Comparison of ENCODE assay signal across 1 cellular context in genomic region chr16:5033256-5034166, GRCh38.
TF ChIP-seq lines count a peak whose summit lies in the region.

Gene NAGPA, minus strand, starts transcription at chr16:5033935. Its CDS starts 21 bp downstream, at chr16:5033914.

TF ChIP-seq in K562, 482 proteins besides CTCF, POLR2A, EP300 and RAD21 (continued from another document and continues in another):
- TF ChIP-seq ELK3 (CRISPR knock-in tag; IDR thresholded peaks at IDR 0.05) (no peak), BRF1 (IDR thresholded peaks at IDR 0.05; ENCODE audit: borderline replicate concordance, extremely low read depth, insufficient read length) (no peak), TAL1 (IDR thresholded peaks at IDR 0.05) (no peak), ZNF561 (CRISPR knock-in tag; conservative IDR thresholded peaks at IDR 0.05) (no peak), BCL6 (CRISPR knock-in tag; IDR thresholded peaks at IDR 0.05) (no peak), RBM17 (IDR thresholded peaks at IDR 0.05; ENCODE audit: borderline replicate concordance, low read depth, low read length) (no peak), KHSRP (IDR thresholded peaks at IDR 0.05) (no peak), ZNF592 (IDR thresholded peaks at IDR 0.05) (no peak), THRAP3 (IDR thresholded peaks at IDR 0.05; ENCODE audit: borderline replicate concordance) (no peak), ZBTB34 (CRISPR knock-in tag; IDR thresholded peaks at IDR 0.05) (no peak), ZNF280A (IDR thresholded peaks at IDR 0.05; ENCODE audit: low read depth, partially characterized antibody) (no peak), CEBPG (CRISPR knock-in tag; IDR thresholded peaks at IDR 0.05) (no peak), CEBPG (tag; conservative IDR thresholded peaks at IDR 0.05 in 1 of 2, IDR thresholded peaks at IDR 0.05 in 1 of 2) (no peak), ARID3B (CRISPR knock-in tag; IDR thresholded peaks at IDR 0.05; ENCODE audit: borderline replicate concordance) (no peak), FOXM1 (IDR thresholded peaks at IDR 0.05; ENCODE audit: low read depth) (no peak), FOXM1 (CRISPR knock-in tag; IDR thresholded peaks at IDR 0.05; ENCODE audit: low read depth) (no peak), ZNF24 (IDR thresholded peaks at IDR 0.05) (no peak), TCF7 (IDR thresholded peaks at IDR 0.05; ENCODE audit: borderline replicate concordance) (no peak), CBFA2T3 (IDR thresholded peaks at IDR 0.05) (no peak), HLTF (IDR thresholded peaks at IDR 0.05) (no peak), TAF15 (IDR thresholded peaks at IDR 0.05; ENCODE audit: low read depth, low read length) (no peak), FOXP4 (CRISPR knock-in tag; IDR thresholded peaks at IDR 0.05; ENCODE audit: borderline replicate concordance) (no peak), ELF4 (CRISPR knock-in tag; IDR thresholded peaks at IDR 0.05) (no peak), MEF2A (IDR thresholded peaks at IDR 0.05; ENCODE audit: control insufficient read depth, low read depth, low read length) (no peak), LARP7 (IDR thresholded peaks at IDR 0.05) (no peak), ZFP91 (CRISPR knock-in tag; IDR thresholded peaks at IDR 0.05) (no peak), MTA3 (IDR thresholded peaks at IDR 0.05; ENCODE audit: borderline replicate concordance) (peak; percentile 15; the same call in 1 of the 2 replicates), IRF1 (CRISPR knock-in tag; IDR thresholded peaks at IDR 0.05; ENCODE audit: borderline replicate concordance) (no peak), ZNF274 (IDR thresholded peaks at IDR 0.05; ENCODE audit: borderline replicate concordance, low read depth, low read length) (no peak), PTTG1 (tag; IDR thresholded peaks at IDR 0.05; ENCODE audit: low read depth) (no peak), DLX4 (CRISPR knock-in tag; IDR thresholded peaks at IDR 0.05) (no peak), SIRT6 (IDR thresholded peaks at IDR 0.05; ENCODE audit: low read depth, low read length) (no peak), MCM3 (IDR thresholded peaks at IDR 0.05) (no peak), STAT5A (IDR thresholded peaks at IDR 0.05; ENCODE audit: borderline replicate concordance, low read length) (no peak), SNRNP70 (optimal IDR thresholded peaks at IDR 0.05; ENCODE audit: low read depth, low read length) (no peak), CREB5 (CRISPR knock-in tag; IDR thresholded peaks at IDR 0.05) (no peak), GTF2E2 (tag; IDR thresholded peaks at IDR 0.05) (peak; percentile 57; the same call in 1 of the 2 replicates), ZNF143 (CRISPR knock-in tag; IDR thresholded peaks at IDR 0.05) (no peak), ZKSCAN8 (CRISPR knock-in tag; IDR thresholded peaks at IDR 0.05) (no peak), SREBF1 (IDR thresholded peaks at IDR 0.05; ENCODE audit: borderline replicate concordance, low read depth, low read length) (no peak), HMG20B (CRISPR knock-in tag; IDR thresholded peaks at IDR 0.05) (no peak), ZNF133 (CRISPR knock-in tag; IDR thresholded peaks at IDR 0.05) (no peak), BRD4 (IDR thresholded peaks at IDR 0.05) (no peak), HNRNPK (IDR thresholded peaks at IDR 0.05; ENCODE audit: low read depth, low read length, poor library complexity, severe bottlenecking) (no peak), RFX1 (IDR thresholded peaks at IDR 0.05) (no peak), TEAD2 (tag; IDR thresholded peaks at IDR 0.05) (no peak), FOXK2 (conservative IDR thresholded peaks at IDR 0.05 in 1 of 2, IDR thresholded peaks at IDR 0.05 in 1 of 2; ENCODE audit: low read depth in 2 of 2) (peak; percentile 83 to 84), HMBOX1 (IDR thresholded peaks at IDR 0.05) (no peak), SIX5 (IDR thresholded peaks at IDR 0.05; ENCODE audit: borderline replicate concordance in 1 of 2, insufficient read depth in 1 of 2, low read depth in 1 of 2, low read length in 2 of 2) (peak in 1 of 2 experiments; percentile 37; a peak in 1 of 4 replicates), ZNF311 (CRISPR knock-in tag; IDR thresholded peaks at IDR 0.05) (no peak), ZNF184 (CRISPR knock-in tag; IDR thresholded peaks at IDR 0.05) (no peak), ZNF197 (CRISPR knock-in tag; IDR thresholded peaks at IDR 0.05; ENCODE audit: low read depth) (no peak; the same call in 1 of the 2 replicates), NFRKB (IDR thresholded peaks at IDR 0.05; ENCODE audit: low read depth) (peak; percentile 62), GATAD2A (IDR thresholded peaks at IDR 0.05) (no peak), ZKSCAN1 (IDR thresholded peaks at IDR 0.05; ENCODE audit: low read depth, low read length) (peak; percentile 46; the same call in 1 of the 2 replicates)
